28 cellular contexts compared by ENCODE assay signal in genomic region chr3:171372694-171373093, GRCh38.
"Had no signal": no experiment of that assay in that cellular context is flagged by ENCODE, and none has a peak within 500 bp of the region (broad histone marks: within the 10 kb centered on the region; RNA-seq: fewer than 3 reads in every experiment).

No MANE protein-coding gene starts in this region.

- H3K4me1 ChIP-seq: breast epithelium had no signal

- H3K9ac ChIP-seq: parathyroid adenoma had no signal

- H3K9me3 Mint-ChIP-seq: activated naive CD4-positive, alpha-beta T cell treated with anti-CD3 and anti-CD28 coated beads, Interleukin-2, amount 10 ng/mL, durations not matched to agents 7 days and 5 days; activated naive CD8-positive, alpha-beta T cell treated with anti-CD3 and anti-CD28 coated beads, Interleukin-2, amount 10 ng/mL, durations not matched to agents 7 days and 5 days; activated T-helper 1 cell treated with anti-CD3 and anti-CD28 coated beads, Interleukin-12 subunit alpha, Interleukin-12 subunit beta, Interleukin-2, Interleukin-4 antibody, amounts not matched to agents 30 ng/mL and 10 ng/mL and 1 ng/mL, durations not matched to agents 14 hours and 24 hours and 36 hours; dendritic cell treated with granulocyte-macrophage colony-stimulating factor and Interleukin-4, amounts not matched to agents 40 ng/mL and 50 ng/mL, for 4 days; naive thymus-derived CD8-positive, alpha-beta T cell; neural crest cell; WTC11 had no signal

- H3K9me3 ChIP-seq: breast epithelium, esophagus squamous epithelium, gastrocnemius medialis, psoas muscle, thoracic aorta had no signal

- H3K4me3 Mint-ChIP-seq: activated naive CD4-positive, alpha-beta T cell treated with anti-CD3 and anti-CD28 coated beads, Interleukin-2, amount 10 ng/mL, durations not matched to agents 7 days and 5 days; activated naive CD8-positive, alpha-beta T cell treated with anti-CD3 and anti-CD28 coated beads, Interleukin-2, amount 10 ng/mL, durations not matched to agents 7 days and 5 days; activated T-helper 1 cell treated with anti-CD3 and anti-CD28 coated beads, Interleukin-12 subunit alpha, Interleukin-12 subunit beta, Interleukin-2, Interleukin-4 antibody, amounts not matched to agents 30 ng/mL and 10 ng/mL and 1 ng/mL, durations not matched to agents 14 hours and 24 hours and 36 hours; dendritic cell treated with granulocyte-macrophage colony-stimulating factor and Interleukin-4, amounts not matched to agents 40 ng/mL and 50 ng/mL, for 4 days; naive thymus-derived CD8-positive, alpha-beta T cell; neural crest cell; WTC11 had no signal

- H3K36me3 ChIP-seq: breast epithelium, esophagus squamous epithelium, gastrocnemius medialis, thoracic aorta had no signal

- ATAC-seq: gastrocnemius medialis; naive thymus-derived CD8-positive, alpha-beta T cell; WTC11 had no signal

- DNase-seq: activated CD4-positive, alpha-beta T cell treated with anti-CD3 and anti-CD28 coated beads for 1 hour; activated CD4-positive, alpha-beta T cell treated with anti-CD3 and anti-CD28 coated beads, Interleukin-2, amount 50 U/mL, for 1 hour; activated gamma-delta T cell; activated naive CD4-positive, alpha-beta T cell treated with anti-CD3 and anti-CD28 coated beads, Interleukin-2, amount 10 ng/mL, durations not matched to agents 7 days and 5 days; activated naive CD8-positive, alpha-beta T cell treated with anti-CD3 and anti-CD28 coated beads, Interleukin-2, amount 10 ng/mL, durations not matched to agents 7 days and 5 days; activated T-cell treated with anti-CD3 and anti-CD28 coated beads for 4 hours; central memory CD4-positive, alpha-beta T cell; esophagus squamous epithelium; gastrocnemius medialis; glutamatergic neuron; kidney; naive thymus-derived CD8-positive, alpha-beta T cell; nucleus accumbens; psoas muscle; stimulated activated CD4-positive, alpha-beta T cell treated with anti-CD3 and anti-CD28 coated beads, Interleukin-15, amount 100 ng/mL, for 24 hours; stimulated activated CD4-positive, alpha-beta T cell treated with anti-CD3 and anti-CD28 coated beads, Interleukin-2, amount 100 ng/mL, for 24 hours; stimulated activated naive CD4-positive, alpha-beta T cell treated with Interleukin-2 at 50 U/mL for 16 hours; T-helper 2 cell; trophoblast cell had no signal

- FAIRE-seq: kidney, urothelium cell line had no signal

- H3K4me3 ChIP-seq: breast epithelium, esophagus squamous epithelium, gastrocnemius medialis, psoas muscle, thoracic aorta had no signal

- H3K36me3 Mint-ChIP-seq: WTC11 had no signal

- H3K27me3 Mint-ChIP-seq: activated naive CD4-positive, alpha-beta T cell treated with anti-CD3 and anti-CD28 coated beads, Interleukin-2, amount 10 ng/mL, durations not matched to agents 7 days and 5 days; activated naive CD8-positive, alpha-beta T cell treated with anti-CD3 and anti-CD28 coated beads, Interleukin-2, amount 10 ng/mL, durations not matched to agents 7 days and 5 days; dendritic cell treated with granulocyte-macrophage colony-stimulating factor and Interleukin-4, amounts not matched to agents 40 ng/mL and 50 ng/mL, for 4 days; naive thymus-derived CD8-positive, alpha-beta T cell had no signal

- H2AFZ ChIP-seq: parathyroid adenoma had no signal

- H3K79me2 ChIP-seq: parathyroid adenoma had no signal

- H3K27ac ChIP-seq: breast epithelium, epithelial cell of prostate, esophagus squamous epithelium, gastrocnemius medialis, parathyroid adenoma, psoas muscle, thoracic aorta had no signal

- H3K27me3 ChIP-seq: breast epithelium, esophagus squamous epithelium, gastrocnemius medialis had no signal

- H3K27ac Mint-ChIP-seq: activated naive CD4-positive, alpha-beta T cell treated with anti-CD3 and anti-CD28 coated beads, Interleukin-2, amount 10 ng/mL, durations not matched to agents 7 days and 5 days; activated naive CD8-positive, alpha-beta T cell treated with anti-CD3 and anti-CD28 coated beads, Interleukin-2, amount 10 ng/mL, durations not matched to agents 7 days and 5 days; activated T-helper 1 cell treated with anti-CD3 and anti-CD28 coated beads, Interleukin-12 subunit alpha, Interleukin-12 subunit beta, Interleukin-2, Interleukin-4 antibody, amounts not matched to agents 30 ng/mL and 10 ng/mL and 1 ng/mL, durations not matched to agents 14 hours and 24 hours and 36 hours; dendritic cell treated with granulocyte-macrophage colony-stimulating factor and Interleukin-4, amounts not matched to agents 40 ng/mL and 50 ng/mL, for 4 days; WTC11 had no signal
